18 cellular contexts compared by ENCODE assay signal in the genomic region with DNA sequence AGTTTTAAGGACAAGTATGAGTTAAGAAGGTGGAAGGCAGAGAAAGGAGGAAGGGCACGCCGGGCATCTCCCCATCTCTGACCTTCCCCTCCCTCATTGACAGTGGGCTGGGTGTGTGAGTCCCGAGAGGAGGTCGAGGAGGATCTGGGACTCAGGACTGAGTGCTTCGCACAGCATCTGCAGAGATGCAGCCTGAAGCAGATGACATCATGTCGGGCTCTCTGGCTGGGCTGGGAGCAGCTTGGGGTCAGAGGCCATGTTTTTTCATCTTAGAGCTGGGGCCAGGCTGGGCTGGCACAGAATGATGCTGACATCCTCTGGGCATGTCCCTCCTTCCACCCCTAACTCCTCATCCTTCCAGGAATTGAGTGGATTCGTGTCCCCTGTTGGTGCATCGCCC. TPM values are rescaled to one million over a fixed set of nuclear protein-coding genes. Genes with fewer than 3 reads are reported as not detected.
DNase-seq lines count a peak whose midpoint lies in the region; ATAC-seq, FAIRE-seq and TF ChIP-seq lines count a peak whose summit lies in the region.
"Had no signal": no experiment of that assay in that cellular context is flagged by ENCODE, and none has a peak within 500 bp of the region (broad histone marks: within the 10 kb centered on the region; RNA-seq: fewer than 3 reads in every experiment).

No MANE protein-coding gene starts in this region.

- no peaks in the 10 kb centered on the region for H3K79me2 ChIP-seq in HepG2 (ENCODE audit: insufficient read depth, low read length)
- no peaks in the 10 kb centered on the region for H3K79me2 ChIP-seq in neural progenitor cell (ENCODE audit: low read depth)

- peaks cover 23 to 58% of the 10 kb centered on the region in 2 donors for H3K4me1 Mint-ChIP-seq in effector memory CD8-positive, alpha-beta T cell (ENCODE audit: low read depth in 2 of 2)
- peaks cover 39% of the 10 kb centered on the region for H3K4me1 Mint-ChIP-seq in neural progenitor cell

- CTCF ChIA-PET in HepG2 (lab: Yijun Ruan, JAX; ENCODE audit: low intra/inter-chr PET ratio, low total read pairs), result no interaction called here

- H3F3A ChIP-seq in neural progenitor cell (ENCODE audit: low read depth), result no peaks in the 10 kb centered on the region

- H3K9me3 ChIP-seq in right lobe of liver, result no peaks in the 10 kb centered on the region
- no peaks in the 10 kb centered on the region for H3K9me3 ChIP-seq in HepG2 (ENCODE audit: low read length)
- H3K9me3 ChIP-seq in neural progenitor cell (ENCODE audit: low read depth), result no peaks in the 10 kb centered on the region
- no peaks in the 10 kb centered on the region for H3K9me3 ChIP-seq in aorta (ENCODE audit: control insufficient read depth, low read length)
- H3K9me3 ChIP-seq in kidney (ENCODE audit: control insufficient read depth in 1 of 2, low read length in 2 of 2), result no peaks in the 10 kb centered on the region
- H3K9me3 ChIP-seq: Caco-2 had no signal

- no peak for TF ChIP-seq CTCF in right lobe of liver (IDR thresholded peaks at IDR 0.05)
- TF ChIP-seq CTCF in HepG2 (CRISPR knock-in tag; IDR thresholded peaks at IDR 0.05), result no peak
- no peak for TF ChIP-seq CTCF in neural progenitor cell (IDR thresholded peaks at IDR 0.05)
- TF ChIP-seq CTCF in kidney (IDR thresholded peaks at IDR 0.05; ENCODE audit: borderline replicate concordance, extremely low read depth, insufficient read depth), result no peak

- 61% methylated on average over 5 of the region's 8 CpGs for WGBS in right lobe of liver (ENCODE audit: insufficient coverage, low coverage, low lambda C conversion rate, missing lambda C conversion rate)
- 0% methylated on average over 6 of the region's 8 CpGs for WGBS in HepG2 (ENCODE audit: low lambda C conversion rate)
- 55 to 61% methylated on average over 7 to 8 of the region's 8 CpGs for WGBS in aorta, 2 donors

- H4K20me1 ChIP-seq in HepG2 (ENCODE audit: insufficient read depth, low read length) (no peaks in the 10 kb centered on the region), neural progenitor cell (ENCODE audit: low read depth) (no peaks in the 10 kb centered on the region)

- in situ Hi-C loops in HepG2 (cut with HindIII; ENCODE audit: extremely low pct_ligation_motif_present, low pct_unique_long_range_greater_than_20kb), result loop anchor here (5.0 kb wide), 1 partner anchor 162 kb away; no protein-coding TSS in a partner anchor

- no TSS peak for BruUV-seq in HepG2 (replicated peaks; lab: Mats Ljungman, UMichigan)

- H3K27me3 ChIP-seq in right lobe of liver (no peaks in the 10 kb centered on the region), HepG2 (ENCODE audit: control insufficient read depth in 1 of 2, insufficient read depth in 2 of 2, low read length in 2 of 2) (peaks cover 1 to 7% of the 10 kb centered on the region in 2 experiments; a peak in 2 of 5 replicates), neural progenitor cell (no peaks in the 10 kb centered on the region), aorta (ENCODE audit: control insufficient read depth in 1 of 2, insufficient read depth in 2 of 2, low read length in 1 of 2) (no peaks in the 10 kb centered on the region)

- POLR2A ChIA-PET in HepG2 (lab: Yijun Ruan, JAX), result no interaction called here

- H3K9ac ChIP-seq in HepG2 (ENCODE audit: insufficient read depth, low read depth, low read length) (no peak overlapping the region), neural progenitor cell (no peak overlapping the region), kidney (ENCODE audit: low read length in 2 of 2) (no peak overlapping the region)
- H3K9ac ChIP-seq: KMS-11 had no signal

- no peaks in the 10 kb centered on the region for H3K4me1 ChIP-seq in right lobe of liver
- H3K4me1 ChIP-seq in HepG2 (ENCODE audit: insufficient read depth, low read length), result no peaks in the 10 kb centered on the region
- peaks cover 3% of the 10 kb centered on the region for H3K4me1 ChIP-seq in neural progenitor cell
- H3K4me1 ChIP-seq in aorta (ENCODE audit: control insufficient read depth in 1 of 2, insufficient read depth in 2 of 2, low read length in 2 of 2), result no peaks in the 10 kb centered on the region
- peaks cover 0 to 4% of the 10 kb centered on the region in 2 donors for H3K4me1 ChIP-seq in kidney (ENCODE audit: control insufficient read depth in 1 of 2, insufficient read depth in 1 of 2, low read depth in 1 of 2, low read length in 2 of 2)
- H3K4me1 ChIP-seq: Caco-2 had no signal

- peaks cover 7 to 47% of the 10 kb centered on the region in 2 donors for H3K27me3 Mint-ChIP-seq in effector memory CD8-positive, alpha-beta T cell
- H3K27me3 Mint-ChIP-seq in neural progenitor cell (ENCODE audit: insufficient read depth, low read depth), result peaks cover 20% of the 10 kb centered on the region

- FAIRE-seq in HepG2 (lab: Jason Lieb, UNC) (no peak), kidney (lab: Jason Lieb, UNC) (no peak)
- FAIRE-seq: RCC 7860 had no signal

- H2AFZ ChIP-seq in HepG2 (ENCODE audit: low read length), result no peak overlapping the region
- no peak overlapping the region for H2AFZ ChIP-seq in neural progenitor cell (replicated peaks)

- peak in 3 of 4 donors; percentile 8 to 21 (median 19) for ATAC-seq in right lobe of liver
- no peak for ATAC-seq in HepG2
- ATAC-seq in effector memory CD8-positive, alpha-beta T cell (replicated peaks), result no peak
- peak; percentile 35 for ATAC-seq in aorta (ENCODE audit: low FRiP score)
- no peak for ATAC-seq in GM21786 (IDR thresholded peaks at IDR 0.05; ENCODE audit: unreplicated experiment)

- H3K4me3 ChIP-seq in right lobe of liver (no peak overlapping the region), HepG2 (replicated peaks in 1 of 3; ENCODE audit: insufficient read depth in 1 of 3, low read depth in 2 of 3, low read length in 3 of 3) (no peak overlapping the region), neural progenitor cell (no peak overlapping the region), aorta (ENCODE audit: low read length in 2 of 2) (no peak overlapping the region), kidney (ENCODE audit: low read length in 2 of 2) (no peak overlapping the region)

- peak overlapping the region; percentile 35 to 48 for H3K4me3 Mint-ChIP-seq in effector memory CD8-positive, alpha-beta T cell
- H3K4me3 Mint-ChIP-seq in neural progenitor cell, result peak overlapping the region; percentile 59

- H3K36me3 ChIP-seq in right lobe of liver (no peaks in the 10 kb centered on the region), HepG2 (replicated peaks in 1 of 2; ENCODE audit: control insufficient read depth in 1 of 2, insufficient read depth in 2 of 2, low read length in 2 of 2) (no peaks in the 10 kb centered on the region), neural progenitor cell (no peaks in the 10 kb centered on the region), aorta (ENCODE audit: control insufficient read depth in 1 of 2, insufficient read depth in 2 of 2, low read length in 1 of 2) (peaks cover 3 to 14% of the 10 kb centered on the region in 2 donors), kidney (ENCODE audit: control insufficient read depth in 1 of 2, insufficient read depth in 2 of 2, low read length in 2 of 2) (no peaks in the 10 kb centered on the region)

- TF ChIP-seq RAD21 in HepG2 (CRISPR knock-in tag; IDR thresholded peaks at IDR 0.05), result no peak

- H3K27ac ChIP-seq in right lobe of liver (no peak overlapping the region), HepG2 (ENCODE audit: extremely low read length, insufficient read depth, low read length) (no peak overlapping the region), neural progenitor cell (no peak overlapping the region), aorta (ENCODE audit: low read depth in 1 of 2, low read length in 2 of 2) (no peak overlapping the region), kidney (ENCODE audit: low read depth in 2 of 2, low read length in 2 of 2) (no peak overlapping the region)
- H3K27ac ChIP-seq: KMS-11 had no signal

- TF ChIP-seq POLR2A in right lobe of liver (IDR thresholded peaks at IDR 0.05), result no peak
- no peak for TF ChIP-seq POLR2A in HepG2 (IDR thresholded peaks at IDR 0.05; ENCODE audit: insufficient read depth in 1 of 2, low read depth in 2 of 2, low read length in 2 of 2)

- DNase-seq in right lobe of liver (no peak), HepG2 (ENCODE audit: low spot score) (no peak), neural progenitor cell (ENCODE audit: low spot score) (no peak), aorta (peak in 1 of 2 donors; percentile 46), kidney (no peak), NCI-H524 (lab: John Stamatoyannopoulos, UW) (no peak)
- no peak for DNase-seq in effector memory CD8-positive, alpha-beta T cell
- DNase-seq: AML-193, Caco-2, EL, GOT3, NCI-H1092, NCI-H146, NCI-H2081, SHP77 had no signal

- H3K36me3 Mint-ChIP-seq in effector memory CD8-positive, alpha-beta T cell (ENCODE audit: insufficient read depth), result peaks cover 12% of the 10 kb centered on the region
- H3K36me3 Mint-ChIP-seq in neural progenitor cell, result no peaks in the 10 kb centered on the region

- H3K4me2 ChIP-seq in HepG2 (ENCODE audit: low read depth, low read length), result no peak overlapping the region
- H3K4me2 ChIP-seq in neural progenitor cell, result no peak overlapping the region
- H3K4me2 ChIP-seq: KMS-11 had no signal

- peaks cover 6% of the 10 kb centered on the region in 2 donors for H3K9me3 Mint-ChIP-seq in effector memory CD8-positive, alpha-beta T cell
- no peaks in the 10 kb centered on the region for H3K9me3 Mint-ChIP-seq in neural progenitor cell

- intact Hi-C loops in right lobe of liver (cut with DNase I), result no loop called here
- intact Hi-C loops in HepG2 (cut with micrococcal nuclease; ENCODE audit: unreplicated experiment), result no loop called here
- intact Hi-C loops in aorta (cut with DNase I), result no loop called here
- intact Hi-C loops in kidney (cut with DNase I), result no loop called here

- TF ChIP-seq EP300 in HepG2 (IDR thresholded peaks at IDR 0.05; ENCODE audit: low read depth in 2 of 2, low read length in 2 of 2) (no peak), HepG2 (CRISPR knock-in tag; IDR thresholded peaks at IDR 0.05; ENCODE audit: borderline replicate concordance) (no peak)

- H3K27ac Mint-ChIP-seq in effector memory CD8-positive, alpha-beta T cell, result peak overlapping the region; percentile 36 to 91
- H3K27ac Mint-ChIP-seq in neural progenitor cell, result peak overlapping the region; percentile 24

RNA-seq across cellular contexts. Expression of a gene that starts 43.5 kb away (rescaled TPM):
- total RNA-seq in right lobe of liver, result 1 to 10 TPM; 1.5 to 8.2 (median 4.2) TPM
- total RNA-seq in HepG2 (2016; rRNA removed; fragmentation: Illumina TruSeq; extraction: Trizol), result not detected in 2 replicates
- not detected in 2 replicates for total RNA-seq in HepG2 (2016; cell fraction: cytosol; rRNA removed; fragmentation: Illumina TruSeq; extraction: Trizol; ENCODE audit: low read depth)
- not detected in 2 replicates for total RNA-seq in HepG2 (2016; cell fraction: insoluble cytoplasmic fraction; rRNA removed; fragmentation: Illumina TruSeq; extraction: Trizol)
- not detected in 2 replicates for total RNA-seq in HepG2 (2016; cell fraction: membrane; rRNA removed; fragmentation: Illumina TruSeq; extraction: Trizol)
- total RNA-seq in HepG2 (2016; cell fraction: nucleus; rRNA removed; fragmentation: Illumina TruSeq; extraction: Trizol), result not detected in 2 replicates
- not detected in 2 replicates for polyA plus RNA-seq in HepG2 (2011; rRNA removed)
- 0.03 TPM in 1 of 2 replicates, not detected in the other for polyA plus RNA-seq in HepG2 (2011; cell fraction: cytosol; rRNA removed)
- polyA plus RNA-seq in HepG2 (2011; cell fraction: nucleus; rRNA removed), result not detected in 2 replicates
- not detected in 2 replicates for polyA plus RNA-seq in HepG2 (2012)
- not detected in 2 replicates for polyA plus RNA-seq in HepG2 (2016; cell fraction: cytosol; fragmentation: Illumina TruSeq; extraction: Trizol; ENCODE audit: low read depth)
- not detected in 2 replicates for polyA plus RNA-seq in HepG2 (2016; cell fraction: insoluble cytoplasmic fraction; fragmentation: Illumina TruSeq; extraction: Trizol; ENCODE audit: low read depth)
- polyA plus RNA-seq in HepG2 (2016; cell fraction: membrane; fragmentation: Illumina TruSeq; extraction: Trizol; ENCODE audit: low read depth), result not detected in 2 replicates
- not detected in 2 replicates for polyA plus RNA-seq in HepG2 (2016; cell fraction: nucleus; fragmentation: Illumina TruSeq; extraction: Trizol; ENCODE audit: insufficient read depth, low read depth)
- polyA minus RNA-seq in HepG2 (2011; rRNA and poly(A)+ RNA removed; ENCODE audit: low replicate concordance), result not detected in 2 replicates
- polyA minus RNA-seq in HepG2 (2011; cell fraction: cytosol; rRNA and poly(A)+ RNA removed), result not detected in 2 replicates
- not detected in 2 replicates for polyA minus RNA-seq in HepG2 (2011; cell fraction: nucleus; rRNA and poly(A)+ RNA removed)
- total RNA-seq in neural progenitor cell (ENCODE audit: low replicate concordance), result 0.09 TPM in 1 of 2 replicates, not detected in the other
- 10 to 100 TPM; 41.9 to 55.4 TPM for total RNA-seq in aorta
- 10 to 100 TPM in 1 of 2 donors, 1 to 10 TPM in 1; 9.1 to 11.6 TPM for polyA plus RNA-seq in aorta
- total RNA-seq in kidney, result 25.7 TPM
- polyA plus RNA-seq in kidney (ENCODE audit: insufficient read depth, low read depth, low replicate concordance), result 6.1 TPM
- total RNA-seq: Caco-2 had no signal

Comparison
In these comparisons a context has a peak if more than half of its experiments do, and no peak if none do; other contexts are left out.
1. ATAC-seq: peak in right lobe of liver (3 of 4) and aorta (single experiment); none in HepG2 (single experiment), effector memory CD8-positive, alpha-beta T cell (single experiment) and GM21786 (single experiment).